8 cellular contexts compared by ENCODE assay signal in genomic region chr9:117644607-117645244, GRCh38. TPM values are rescaled to one million over a fixed set of nuclear protein-coding genes. Genes with fewer than 3 reads are reported as not detected.
DNase-seq lines count a peak whose midpoint lies in the region; ATAC-seq, FAIRE-seq and TF ChIP-seq lines count a peak whose summit lies in the region.

No MANE protein-coding gene starts in this region.

- no peaks in the 10 kb centered on the region; the same call in 1 of the 2 replicates for H3K23me2 ChIP-seq in H1 (ENCODE audit: low read depth, low read length)

- no peak overlapping the region for H3K14ac ChIP-seq in H1 (ENCODE audit: insufficient read length)

- no peak overlapping the region for H2BK5ac ChIP-seq in H1 (ENCODE audit: low read depth, low read length)
- no peak overlapping the region for H2BK5ac ChIP-seq in mesendoderm (ENCODE audit: low read length)

- H3K27me3 ChIP-seq in H1 (replicated peaks in 1 of 4; ENCODE audit: control insufficient read depth in 3 of 4, extremely low read depth in 1 of 4, insufficient read depth in 3 of 4, low read length in 3 of 4) (no peaks in the 10 kb centered on the region), mesendoderm (ENCODE audit: insufficient read depth, low read length, poor library complexity) (no peaks in the 10 kb centered on the region)

- H3K27me3 Mint-ChIP-seq in activated CD4-positive, alpha-beta memory T cell treated with anti-CD3 and anti-CD28 coated beads for 36 hours, result peaks cover 10% of the 10 kb centered on the region

- no peaks in the 10 kb centered on the region for H4K20me1 ChIP-seq in H1 (replicated peaks in 1 of 2; ENCODE audit: control insufficient read depth in 1 of 2, insufficient read depth in 2 of 2, low read length in 2 of 2)

- no peak for TF ChIP-seq POLR2A in H1 (IDR thresholded peaks at IDR 0.05; ENCODE audit: control extremely low read depth in 1 of 2, low read depth in 2 of 2, low read length in 2 of 2)

- TF ChIP-seq CTCF in H1 (IDR thresholded peaks at IDR 0.05; ENCODE audit: control extremely low read depth in 1 of 3, insufficient read depth in 1 of 3, low read depth in 1 of 3, low read length in 3 of 3), result peak; percentile 80 to 93 (median 84)

- H3K27ac ChIP-seq in H1 (ENCODE audit: low read depth, low read length), result no peak overlapping the region
- no peak overlapping the region for H3K27ac ChIP-seq in mesendoderm (ENCODE audit: low read depth, low read length)

- ATAC-seq in GM19463 (IDR thresholded peaks at IDR 0.05; ENCODE audit: unreplicated experiment), result peak; percentile 83
- peak; percentile 73 for ATAC-seq in HG03558 (IDR thresholded peaks at IDR 0.05; ENCODE audit: extremely low read depth, unreplicated experiment)

- no peak overlapping the region for H2BK15ac ChIP-seq in H1 (ENCODE audit: low read length)
- no peak overlapping the region for H2BK15ac ChIP-seq in mesendoderm (replicated peaks; ENCODE audit: low read depth)

- H3K56ac ChIP-seq in H1 (replicated peaks; ENCODE audit: insufficient read length, low read depth, low read length) (no peak overlapping the region), mesendoderm (ENCODE audit: low read length) (no peak overlapping the region)

- H3K4me3 Mint-ChIP-seq in activated CD4-positive, alpha-beta memory T cell treated with anti-CD3 and anti-CD28 coated beads for 36 hours, result no peak overlapping the region

- H3K36me3 ChIP-seq in H1 (ENCODE audit: control insufficient read depth in 2 of 4, insufficient read depth in 4 of 4, low read length in 3 of 4) (no peaks in the 10 kb centered on the region), mesendoderm (ENCODE audit: control insufficient read depth, insufficient read depth, low read length) (no peaks in the 10 kb centered on the region)

- H3K4ac ChIP-seq in H1 (replicated peaks; ENCODE audit: insufficient read length, low read depth, low read length), result no peak overlapping the region
- H3K4ac ChIP-seq in mesendoderm (ENCODE audit: low read depth, low read length), result no peak overlapping the region

- H4K8ac ChIP-seq in H1 (ENCODE audit: extremely low read depth, insufficient read depth, low read length), result no peak overlapping the region
- H4K8ac ChIP-seq in mesendoderm (ENCODE audit: low read depth, low read length), result no peak overlapping the region

- H3K23ac ChIP-seq in H1 (ENCODE audit: insufficient read length) (no peak overlapping the region), mesendoderm (ENCODE audit: low read length) (no peak overlapping the region)

- peak; percentile 17 for DNase-seq in CMK (ENCODE audit: low read depth)
- peak; percentile 85 for DNase-seq in NCI-H69 (lab: John Stamatoyannopoulos, UW)
- DNase-seq in activated CD4-positive, alpha-beta memory T cell treated with anti-CD3 and anti-CD28 coated beads for 36 hours, result peak; percentile 69
- peak; percentile 43 to 90 for DNase-seq in H1 (ENCODE audit: low read depth in 1 of 2, low spot score in 2 of 2)
- DNase-seq in mesendoderm, result peak; percentile 79
- peak; percentile 14 to 16 for DNase-seq in stimulated activated CD8-positive, alpha-beta memory T cell treated with anti-CD3 and anti-CD28 coated beads, Interleukin-2, amount 100 ng/mL, for 1 hour (ENCODE audit: low read depth in 2 of 2)

- H2AFZ ChIP-seq in H1 (ENCODE audit: low read length), result no peak overlapping the region; the same call in 1 of the 2 replicates

- intact Hi-C loops in activated CD4-positive, alpha-beta memory T cell treated with anti-CD3 and anti-CD28 coated beads for 36 hours (cut with micrococcal nuclease), result loop anchor here (10.0 kb wide), 1 partner anchor 1640 kb away; no protein-coding TSS in a partner anchor

- H2BK12ac ChIP-seq in H1 (ENCODE audit: low read depth, low read length), result no peak overlapping the region

- no peak overlapping the region for H2AK5ac ChIP-seq in H1 (ENCODE audit: low read depth, low read length)
- H2AK5ac ChIP-seq in mesendoderm (ENCODE audit: low read length), result no peak overlapping the region

- H3K9me3 Mint-ChIP-seq in activated CD4-positive, alpha-beta memory T cell treated with anti-CD3 and anti-CD28 coated beads for 36 hours, result no peaks in the 10 kb centered on the region

- no peak overlapping the region for H2BK20ac ChIP-seq in H1 (ENCODE audit: low read length)

- H3K79me2 ChIP-seq in H1 (ENCODE audit: control insufficient read depth in 1 of 2, insufficient read depth in 2 of 2, low read length in 2 of 2) (no peaks in the 10 kb centered on the region), mesendoderm (ENCODE audit: control insufficient read depth, insufficient read depth, low read length) (no peaks in the 10 kb centered on the region)

- no peak overlapping the region for H3K4me3 ChIP-seq in H1 (ENCODE audit: extremely low read depth in 1 of 4, insufficient read depth in 2 of 4, low read depth in 3 of 4, low read length in 4 of 4)
- no peak overlapping the region for H3K4me3 ChIP-seq in mesendoderm (ENCODE audit: low read length)

- H3K4me1 Mint-ChIP-seq in activated CD4-positive, alpha-beta memory T cell treated with anti-CD3 and anti-CD28 coated beads for 36 hours (ENCODE audit: low read depth), result peaks cover 4% of the 10 kb centered on the region

- no peaks in the 10 kb centered on the region for H3K9me3 ChIP-seq in H1 (ENCODE audit: insufficient read depth in 2 of 2, low read depth in 1 of 2, low read length in 1 of 2)

- peak; percentile 88 for FAIRE-seq in H1 (lab: Jason Lieb, UNC)

- no peak overlapping the region for H3K27ac Mint-ChIP-seq in activated CD4-positive, alpha-beta memory T cell treated with anti-CD3 and anti-CD28 coated beads for 36 hours

- WGBS in H1 (ENCODE audit: extremely low coverage in 1 of 2, insufficient coverage in 1 of 2, insufficient read length in 1 of 2, insufficient replicate concordance in 2 of 2, low coverage in 1 of 2, low lambda C conversion rate in 2 of 2, missing lambda C conversion rate in 1 of 2), 2 experiments, result 22% methylated on average over 10 of the region's 10 CpGs; no CpG with 5 or more reads in 1 of the 2 experiments
- WGBS in mesendoderm (ENCODE audit: extremely low coverage, insufficient coverage, low lambda C conversion rate), result no CpG with 5 or more reads among the region's 10 CpGs

- POLR2A ChIA-PET in activated CD4-positive, alpha-beta memory T cell treated with anti-CD3 and anti-CD28 coated beads for 36 hours (lab: Charles Lee), result no interaction called here
- POLR2A ChIA-PET in H1 (lab: Charles Lee; ENCODE audit: partially characterized antibody), result no interaction called here

- H3K4me1 ChIP-seq in H1 (replicated peaks in 1 of 4; ENCODE audit: control insufficient read depth in 3 of 4, insufficient read depth in 4 of 4, low read length in 3 of 4), result no peaks in the 10 kb centered on the region
- H3K4me1 ChIP-seq in mesendoderm (ENCODE audit: control insufficient read depth, low read depth, low read length), result no peaks in the 10 kb centered on the region

- no peak overlapping the region for H4K5ac ChIP-seq in H1 (ENCODE audit: insufficient read length, low read depth, low read length)
- no peak overlapping the region for H4K5ac ChIP-seq in mesendoderm (ENCODE audit: low read length)

- no peak overlapping the region for H3K9ac ChIP-seq in H1 (replicated peaks in 1 of 4; ENCODE audit: extremely low read depth in 1 of 4, low read depth in 3 of 4, low read length in 3 of 4)
- H3K9ac ChIP-seq in mesendoderm (ENCODE audit: low read length), result no peak overlapping the region

- no peak overlapping the region for H3K18ac ChIP-seq in H1 (ENCODE audit: extremely low read depth, low read length)
- no peak overlapping the region for H3K18ac ChIP-seq in mesendoderm (ENCODE audit: low read length)

- H3K79me1 ChIP-seq in H1 (ENCODE audit: low read depth, low read length) (no peaks in the 10 kb centered on the region), mesendoderm (ENCODE audit: low read length) (no peaks in the 10 kb centered on the region)

- peak; percentile 98 to 99 for TF ChIP-seq RAD21 in H1 (IDR thresholded peaks at IDR 0.05 in 1 of 2, conservative IDR thresholded peaks at IDR 0.05 in 1 of 2; ENCODE audit: low read depth in 2 of 2, low read length in 2 of 2)

- TF ChIP-seq EP300 in H1 (IDR thresholded peaks at IDR 0.05; ENCODE audit: borderline replicate concordance in 1 of 2, low read depth in 2 of 2, low read length in 2 of 2), result no peak

- no peaks in the 10 kb centered on the region for H3K36me3 Mint-ChIP-seq in activated CD4-positive, alpha-beta memory T cell treated with anti-CD3 and anti-CD28 coated beads for 36 hours

- no peak overlapping the region for H4K91ac ChIP-seq in H1 (replicated peaks; ENCODE audit: insufficient read length, low read length)

- H2BK120ac ChIP-seq in H1 (replicated peaks; ENCODE audit: low read depth, low read length), result no peak overlapping the region
- H2BK120ac ChIP-seq in mesendoderm (ENCODE audit: low read depth, low read length), result no peak overlapping the region

- CTCF ChIA-PET in activated CD4-positive, alpha-beta memory T cell treated with anti-CD3 and anti-CD28 coated beads for 36 hours (lab: Charles Lee), result interaction anchor here (1.1 kb wide), 1 partner anchor 11 kb away, joined by 4 read pairs; no protein-coding TSS in a partner anchor
- CTCF ChIA-PET in H1 (lab: Charles Lee; ENCODE audit: partially characterized antibody), result interaction anchor here (0.6 to 4.0 kb wide), 5 partner anchors 9 to 1918 kb away, joined by 3 to 12 read pairs (median 3); no protein-coding TSS in a partner anchor

- H3K4me2 ChIP-seq in H1 (ENCODE audit: insufficient read depth in 1 of 2, low read depth in 2 of 2, low read length in 2 of 2) (no peak overlapping the region), mesendoderm (ENCODE audit: low read length) (no peak overlapping the region)

TF ChIP-seq in H1, 55 proteins besides CTCF, POLR2A, EP300 and RAD21:
- no peak for TF ChIP-seq ASH2L (IDR thresholded peaks at IDR 0.05; ENCODE audit: low read length)
- TF ChIP-seq CEBPB (IDR thresholded peaks at IDR 0.05; ENCODE audit: low read depth, low read length), result peak; percentile 62; the same call in 1 of the 2 replicates
- no peak for TF ChIP-seq SIRT6 (IDR thresholded peaks at IDR 0.05; ENCODE audit: low read length)
- TF ChIP-seq CREB1 (IDR thresholded peaks at IDR 0.05), result 0 out of 2 replicates have a peak, but pooled peaks have one; percentile 39
TF ChIP-seq in H1: peak in this region for 2.

RNA-seq across cellular contexts. Expression of gene TLR4, which starts 59.5 kb away (rescaled TPM):
- not detected for total RNA-seq in activated CD4-positive, alpha-beta memory T cell treated with anti-CD3 and anti-CD28 coated beads for 36 hours
- 0.17 and 0.19 TPM in 2 replicates for total RNA-seq in H1 (2021; fragmentation: NEBNext Ultra II Directional; extraction: Animal tissue kit (Norgen Biotek cat#: 25700))
- polyA plus RNA-seq in H1 (2011; rRNA removed), result under 0.01 and 0.02 TPM in 2 replicates
- not detected for polyA plus RNA-seq in H1 (2011; cell fraction: cytosol; rRNA removed)
- polyA plus RNA-seq in H1 (2011; cell fraction: nucleus; rRNA removed), result not detected
- polyA plus RNA-seq in H1 (2012, experiment 1 of 2), result 0.04 to 0.14 TPM in 2 of 4 replicates, not detected in the others
- polyA plus RNA-seq in H1 (2012, experiment 2 of 2), result 0.04 TPM
- 0.22 TPM for polyA plus RNA-seq in H1 (2013, experiment 1 of 2)
- 0.24 TPM for polyA plus RNA-seq in H1 (2013, experiment 2 of 2)
- polyA minus RNA-seq in H1 (2011; rRNA and poly(A)+ RNA removed), result 0.07 and 0.09 TPM in 2 replicates
- not detected for polyA minus RNA-seq in H1 (2011; cell fraction: cytosol; rRNA and poly(A)+ RNA removed)
- polyA minus RNA-seq in H1 (2011; cell fraction: nucleus; rRNA and poly(A)+ RNA removed), result 0.70 TPM
- polyA plus RNA-seq in mesendoderm (2013, experiment 1 of 2), result 0.03 TPM
- 0.04 TPM for polyA plus RNA-seq in mesendoderm (2013, experiment 2 of 2)

Comparison
In these comparisons a context has a peak if more than half of its experiments do, and no peak if none do; other contexts are left out.
1. DNase-seq: peak in every context shown above with its lines; median percentile 85 in NCI-H69; 79 in mesendoderm; 69 in activated CD4-positive, alpha-beta memory T cell treated with anti-CD3 and anti-CD28 coated beads for 36 hours; 66 in H1; 17 in CMK; 15 in stimulated activated CD8-positive, alpha-beta memory T cell treated with anti-CD3 and anti-CD28 coated beads, Interleukin-2, amount 100 ng/mL, for 1 hour.